In the genomic region with DNA sequence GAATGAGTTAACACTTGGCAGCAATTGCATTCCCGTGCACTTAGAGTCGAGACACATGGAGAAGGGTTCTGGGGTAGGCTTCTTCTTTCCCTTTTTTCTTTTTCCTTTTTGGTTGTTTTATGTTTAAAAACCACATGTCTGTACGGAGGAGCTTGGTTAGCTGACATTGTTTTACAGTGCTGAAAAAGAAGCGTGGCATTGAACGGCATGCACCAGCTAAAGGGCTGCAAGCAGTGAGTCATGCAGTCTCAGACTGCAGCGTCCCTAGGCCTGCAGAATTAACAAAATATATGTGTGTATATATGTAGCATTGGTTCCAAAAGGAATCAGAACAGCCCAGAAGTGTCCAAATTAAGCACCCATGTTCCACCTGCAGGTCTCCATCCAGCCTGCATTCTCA, we compare ENCODE assay signal across 14 cellular contexts.
A peak's percentile ranks its signal among the peaks of the same experiment; 100 is the strongest.
DNase-seq lines count a peak whose midpoint lies in the region; ATAC-seq and TF ChIP-seq lines count a peak whose summit lies in the region.
"Had no signal": no experiment of that assay in that cellular context is flagged by ENCODE, and none has a peak within 500 bp of the region (broad histone marks: within the 10 kb centered on the region; RNA-seq: fewer than 3 reads in every experiment).

No MANE protein-coding gene starts in this region.

- H3K36me3 ChIP-seq in Loucy (ENCODE audit: insufficient read depth, low read length) = peaks cover 3% of the 10 kb centered on the region; the same call in 1 of the 2 replicates
- H3K36me3 ChIP-seq in tibial artery = peaks cover 40 to 64% (median 54%) of the 10 kb centered on the region in 3 donors
- no peaks in the 10 kb centered on the region for H3K36me3 ChIP-seq in MM.1S (replicated peaks; ENCODE audit: insufficient read depth, low read length)

- H2AFZ ChIP-seq in Loucy (ENCODE audit: low read length) (no peak overlapping the region; the same call in 1 of the 2 replicates), MM.1S (ENCODE audit: low read length) (no peak overlapping the region)

- peaks cover 23% of the 10 kb centered on the region for H3K36me3 Mint-ChIP-seq in endothelial cell (ENCODE audit: low read depth, unreplicated experiment)
- H3K36me3 Mint-ChIP-seq in natural killer cell treated with Interleukin-12 subunit alpha and Interleukin-12 subunit beta and Interleukin-15 and Interleukin-18, amount 100 ng/mL, for 72 hours = peaks cover 10% of the 10 kb centered on the region

- no peaks in the 10 kb centered on the region for H3K27me3 ChIP-seq in Loucy (ENCODE audit: insufficient read depth, low read length, poor library complexity, severe bottlenecking)
- H3K27me3 ChIP-seq in tibial artery = no peaks in the 10 kb centered on the region
- peaks cover 2% of the 10 kb centered on the region; the same call in 1 of the 2 replicates for H3K27me3 ChIP-seq in MM.1S (replicated peaks; ENCODE audit: insufficient read depth, low read length)
- H3K27me3 ChIP-seq: BLaER1 had no signal

- no peaks in the 10 kb centered on the region for H4K20me1 ChIP-seq in Loucy (ENCODE audit: insufficient read depth, low read length, poor library complexity, severe bottlenecking)
- no peaks in the 10 kb centered on the region for H4K20me1 ChIP-seq in MM.1S (ENCODE audit: insufficient read depth, low read length)

- H3K4me3 ChIP-seq in Loucy (ENCODE audit: low read length, poor library complexity, severe bottlenecking) = no peak overlapping the region
- no peak overlapping the region for H3K4me3 ChIP-seq in tibial artery
- no peak overlapping the region for H3K4me3 ChIP-seq in MM.1S (ENCODE audit: low read length)
- H3K4me3 ChIP-seq: BLaER1 had no signal

- no peaks in the 10 kb centered on the region for H3K79me2 ChIP-seq in Loucy (ENCODE audit: insufficient read depth, low read length)
- H3K79me2 ChIP-seq in MM.1S (ENCODE audit: low read length) = no peaks in the 10 kb centered on the region

- intact Hi-C loops in tibial artery (cut with DNase I; ENCODE audit: low total_unique reads) = no loop called here

- no peak for ATAC-seq in natural killer cell treated with Interleukin-12 subunit alpha and Interleukin-12 subunit beta and Interleukin-15 and Interleukin-18, amount 100 ng/mL, for 72 hours
- ATAC-seq: HCT116 had no signal

- H3K27ac ChIP-seq in tibial artery (peak overlapping the region; percentile 34 to 91), MM.1S (ENCODE audit: low read length) (no peak overlapping the region)
- H3K27ac ChIP-seq: BLaER1 had no signal

- H3K4me2 ChIP-seq in Loucy (ENCODE audit: low read depth, low read length, poor library complexity, severe bottlenecking) (peak overlapping the region; percentile 68), MM.1S (ENCODE audit: low read depth, low read length) (no peak overlapping the region)
- H3K4me2 ChIP-seq: BLaER1 had no signal

- H3K9me2 ChIP-seq in Loucy (replicated peaks; ENCODE audit: low read depth, low read length) (no peaks in the 10 kb centered on the region), MM.1S (replicated peaks; ENCODE audit: insufficient read depth, low read length) (no peaks in the 10 kb centered on the region)

- H3K27me3 Mint-ChIP-seq in endothelial cell (ENCODE audit: unreplicated experiment) = peaks cover 9% of the 10 kb centered on the region
- H3K27me3 Mint-ChIP-seq in natural killer cell treated with Interleukin-12 subunit alpha and Interleukin-12 subunit beta and Interleukin-15 and Interleukin-18, amount 100 ng/mL, for 72 hours = peaks cover 0 to 7% of the 10 kb centered on the region in 2 donors
- H3K27me3 Mint-ChIP-seq: CD8-positive, alpha-beta memory T cell had no signal

- peaks cover 36% of the 10 kb centered on the region for H3K4me1 ChIP-seq in Loucy (ENCODE audit: insufficient read depth, low read length, poor library complexity, severe bottlenecking)
- peaks cover 0 to 65% (median 23%) of the 10 kb centered on the region in 4 donors for H3K4me1 ChIP-seq in tibial artery
- no peaks in the 10 kb centered on the region for H3K4me1 ChIP-seq in MM.1S (ENCODE audit: low read length)
- H3K4me1 ChIP-seq: BLaER1, Caco-2 had no signal

- no peaks in the 10 kb centered on the region for H3K9me3 Mint-ChIP-seq in endothelial cell (ENCODE audit: unreplicated experiment)
- no peaks in the 10 kb centered on the region for H3K9me3 Mint-ChIP-seq in natural killer cell treated with Interleukin-12 subunit alpha and Interleukin-12 subunit beta and Interleukin-15 and Interleukin-18, amount 100 ng/mL, for 72 hours
- H3K9me3 Mint-ChIP-seq: CD8-positive, alpha-beta memory T cell had no signal

- H3K4me1 Mint-ChIP-seq in endothelial cell (ENCODE audit: unreplicated experiment) = peaks cover 39% of the 10 kb centered on the region
- H3K4me1 Mint-ChIP-seq in natural killer cell treated with Interleukin-12 subunit alpha and Interleukin-12 subunit beta and Interleukin-15 and Interleukin-18, amount 100 ng/mL, for 72 hours (ENCODE audit: low read depth in 2 of 2) = no peaks in the 10 kb centered on the region
- H3K4me1 Mint-ChIP-seq: CD8-positive, alpha-beta memory T cell had no signal

- no peak overlapping the region for H3K4me3 Mint-ChIP-seq in endothelial cell (ENCODE audit: unreplicated experiment)
- H3K4me3 Mint-ChIP-seq in natural killer cell treated with Interleukin-12 subunit alpha and Interleukin-12 subunit beta and Interleukin-15 and Interleukin-18, amount 100 ng/mL, for 72 hours = no peak overlapping the region
- H3K4me3 Mint-ChIP-seq: CD8-positive, alpha-beta memory T cell had no signal

- H3K9ac ChIP-seq in Loucy (ENCODE audit: low read depth, low read length, poor library complexity, severe bottlenecking) (no peak overlapping the region), MM.1S (ENCODE audit: low read length) (no peak overlapping the region)
- H3K9ac ChIP-seq: BLaER1 had no signal

- TF ChIP-seq CTCF in Loucy (conservative IDR thresholded peaks at IDR 0.05; ENCODE audit: low read length) = no peak
- no peak for TF ChIP-seq CTCF in endothelial cell (IDR thresholded peaks at IDR 0.05; ENCODE audit: unreplicated experiment)
- no peak for TF ChIP-seq CTCF in tibial artery (IDR thresholded peaks at IDR 0.05)
- TF ChIP-seq CTCF in MM.1S (IDR thresholded peaks at IDR 0.05; ENCODE audit: low read length) = no peak

- no peaks in the 10 kb centered on the region for H3F3A ChIP-seq in Loucy (ENCODE audit: low read depth)
- no peaks in the 10 kb centered on the region for H3F3A ChIP-seq in MM.1S (ENCODE audit: insufficient read depth, low read length)

- H3K9me3 ChIP-seq in Loucy (ENCODE audit: insufficient read depth, low read depth, low read length) (no peaks in the 10 kb centered on the region), tibial artery (no peaks in the 10 kb centered on the region), MM.1S (replicated peaks; ENCODE audit: insufficient read depth, low read length) (no peaks in the 10 kb centered on the region)
- H3K9me3 ChIP-seq: BLaER1, Caco-2 had no signal

- H3K27ac Mint-ChIP-seq in endothelial cell (ENCODE audit: unreplicated experiment) = peak overlapping the region; percentile 61
- no peak overlapping the region for H3K27ac Mint-ChIP-seq in natural killer cell treated with Interleukin-12 subunit alpha and Interleukin-12 subunit beta and Interleukin-15 and Interleukin-18, amount 100 ng/mL, for 72 hours

- DNase-seq in astrocyte of the hippocampus (ENCODE audit: low read depth, low spot score) (peak; percentile 73), endothelial cell (ENCODE audit: low spot score) (no peak), tibial artery (no peak), MM.1S (no peak), DMS153 treated with DMSO at 0.1 percent for 48 hours (lab: John Stamatoyannopoulos, UW; ENCODE audit: unreplicated experiment) (no peak)
- no peak for DNase-seq in natural killer cell treated with Interleukin-12 subunit alpha and Interleukin-12 subunit beta and Interleukin-15 and Interleukin-18, amount 100 ng/mL, for 72 hours (ENCODE audit: low spot score)
- DNase-seq: 8988T; AML-193; Caco-2; CD8-positive, alpha-beta memory T cell; IMR-90 had no signal
